10 cellular contexts compared by ENCODE assay signal in genomic region chr7:88226886-88227516, GRCh38. TPM values are rescaled to one million over a fixed set of nuclear protein-coding genes. Genes with fewer than 3 reads are reported as not detected.
A peak's percentile ranks its signal among the peaks of the same experiment; 100 is the strongest.
DNase-seq lines count a peak whose midpoint lies in the region; ATAC-seq and TF ChIP-seq lines count a peak whose summit lies in the region.
"Had no signal": no experiment of that assay in that cellular context is flagged by ENCODE, and none has a peak within 500 bp of the region (broad histone marks: within the 10 kb centered on the region; RNA-seq: fewer than 3 reads in every experiment).

No MANE protein-coding gene starts in this region.

- peaks cover 3% of the 10 kb centered on the region for H3K4me1 Mint-ChIP-seq in type B pancreatic cell (ENCODE audit: unreplicated experiment)
- no peaks in the 10 kb centered on the region for H3K4me1 Mint-ChIP-seq in activated CD8-positive, alpha-beta T cell treated with anti-CD3 and anti-CD28 coated beads for 36 hours (ENCODE audit: low read depth)
- H3K4me1 Mint-ChIP-seq: activated naive CD4-positive, alpha-beta T cell treated with anti-CD3 and anti-CD28 coated beads, Interleukin-2, amount 50 U/mL, for 24 hours; neural crest cell; WTC11 had no signal

- no peaks in the 10 kb centered on the region for H3K36me3 Mint-ChIP-seq in type B pancreatic cell
- no peaks in the 10 kb centered on the region for H3K36me3 Mint-ChIP-seq in activated CD8-positive, alpha-beta T cell treated with anti-CD3 and anti-CD28 coated beads for 36 hours (ENCODE audit: low read depth)
- H3K36me3 Mint-ChIP-seq: activated naive CD4-positive, alpha-beta T cell treated with anti-CD3 and anti-CD28 coated beads, Interleukin-2, amount 50 U/mL, for 24 hours; WTC11 had no signal

- CTCF ChIA-PET in activated CD8-positive, alpha-beta T cell treated with anti-CD3 and anti-CD28 coated beads for 36 hours (lab: Charles Lee): interaction anchor here (0.9 to 1.2 kb wide), 4 partner anchors 15 to 131 kb away, joined by 3 to 4 read pairs (median 4); no protein-coding TSS in a partner anchor

- no peak for ATAC-seq in activated CD8-positive, alpha-beta T cell treated with anti-CD3 and anti-CD28 coated beads for 36 hours
- ATAC-seq: WTC11 had no signal

- TF ChIP-seq CTCF in kidney epithelial cell (IDR thresholded peaks at IDR 0.05; ENCODE audit: insufficient read depth, low read length, poor library complexity, severe bottlenecking): no peak
- no peak for TF ChIP-seq CTCF in type B pancreatic cell (conservative IDR thresholded peaks at IDR 0.05)
- no peak for TF ChIP-seq CTCF in activated CD8-positive, alpha-beta T cell treated with anti-CD3 and anti-CD28 coated beads for 36 hours (IDR thresholded peaks at IDR 0.05)

- POLR2A ChIA-PET in activated CD8-positive, alpha-beta T cell treated with anti-CD3 and anti-CD28 coated beads for 36 hours (lab: Charles Lee): no interaction called here

- no peak overlapping the region for H3K4me3 Mint-ChIP-seq in type B pancreatic cell
- H3K4me3 Mint-ChIP-seq in activated CD8-positive, alpha-beta T cell treated with anti-CD3 and anti-CD28 coated beads for 36 hours: no peak overlapping the region
- H3K4me3 Mint-ChIP-seq: activated naive CD4-positive, alpha-beta T cell treated with anti-CD3 and anti-CD28 coated beads, Interleukin-2, amount 50 U/mL, for 24 hours; neural crest cell; WTC11 had no signal

- H3K4me3 ChIP-seq in kidney epithelial cell (ENCODE audit: low read depth, low read length): no peak overlapping the region

- intact Hi-C loops in activated CD8-positive, alpha-beta T cell treated with anti-CD3 and anti-CD28 coated beads for 36 hours (cut with micrococcal nuclease): no loop called here

- no peaks in the 10 kb centered on the region for H3K27me3 ChIP-seq in kidney epithelial cell (ENCODE audit: control insufficient read depth, insufficient read depth, low read length)

- peak overlapping the region; percentile 23 for H3K27ac Mint-ChIP-seq in type B pancreatic cell
- no peak overlapping the region for H3K27ac Mint-ChIP-seq in activated CD8-positive, alpha-beta T cell treated with anti-CD3 and anti-CD28 coated beads for 36 hours
- H3K27ac Mint-ChIP-seq: activated naive CD4-positive, alpha-beta T cell treated with anti-CD3 and anti-CD28 coated beads, Interleukin-2, amount 50 U/mL, for 24 hours; WTC11 had no signal

- no peaks in the 10 kb centered on the region for H3K27me3 Mint-ChIP-seq in type B pancreatic cell
- H3K27me3 Mint-ChIP-seq in activated CD8-positive, alpha-beta T cell treated with anti-CD3 and anti-CD28 coated beads for 36 hours: peaks cover 8% of the 10 kb centered on the region

- H3K9me3 Mint-ChIP-seq in type B pancreatic cell: no peaks in the 10 kb centered on the region
- no peaks in the 10 kb centered on the region for H3K9me3 Mint-ChIP-seq in activated CD8-positive, alpha-beta T cell treated with anti-CD3 and anti-CD28 coated beads for 36 hours
- H3K9me3 Mint-ChIP-seq: activated naive CD4-positive, alpha-beta T cell treated with anti-CD3 and anti-CD28 coated beads, Interleukin-2, amount 50 U/mL, for 24 hours; neural crest cell; WTC11 had no signal

- H3K36me3 ChIP-seq in kidney epithelial cell (ENCODE audit: control insufficient read depth, insufficient read depth, low read length): no peaks in the 10 kb centered on the region

- DNase-seq in HS-27A (ENCODE audit: low read depth): peak; percentile 48
- peak; percentile 87 for DNase-seq in amniotic epithelial cell (ENCODE audit: low read depth)
- DNase-seq in kidney epithelial cell (ENCODE audit: low read depth): peak; percentile 70
- no peak for DNase-seq in type B pancreatic cell (ENCODE audit: extremely low spot score, unreplicated experiment)
- no peak for DNase-seq in activated CD8-positive, alpha-beta T cell treated with anti-CD3 and anti-CD28 coated beads for 36 hours
- DNase-seq in activated CD4-positive, CD25-positive, alpha-beta regulatory T cell treated with anti-CD3 and anti-CD28 coated beads, Interleukin-2, amount 50 U/mL, for 72 hours: no peak
- DNase-seq in AG20443 (ENCODE audit: low spot score): no peak

RNA-seq across cellular contexts. Expression of gene SRI, which starts 7.2 kb away (rescaled TPM):
- total RNA-seq in kidney epithelial cell: 109 and 118 TPM in 2 replicates
- 72.1 and 120 TPM in 2 replicates for total RNA-seq in type B pancreatic cell (ENCODE audit: low replicate concordance)
- total RNA-seq in activated CD8-positive, alpha-beta T cell treated with anti-CD3 and anti-CD28 coated beads for 36 hours: 100 to 1,000 TPM; 169 TPM

Comparison
In these comparisons a context has a peak if more than half of its experiments do, and no peak if none do; other contexts are left out.
1. DNase-seq: peak in HS-27A (single experiment), amniotic epithelial cell (single experiment) and kidney epithelial cell (single experiment); none in type B pancreatic cell (single experiment), activated CD8-positive, alpha-beta T cell treated with anti-CD3 and anti-CD28 coated beads for 36 hours (single experiment), activated CD4-positive, CD25-positive, alpha-beta regulatory T cell treated with anti-CD3 and anti-CD28 coated beads, Interleukin-2, amount 50 U/mL, for 72 hours (single experiment) and AG20443 (single experiment).